10 cellular contexts compared by ENCODE assay signal in genomic region chr17:2634361-2634960, GRCh38. TPM values are rescaled to one million over a fixed set of nuclear protein-coding genes. Genes with fewer than 3 reads are reported as not detected.
DNase-seq lines count a peak whose midpoint lies in the region; ATAC-seq, FAIRE-seq and TF ChIP-seq lines count a peak whose summit lies in the region.
"Had no signal": no experiment of that assay in that cellular context is flagged by ENCODE, and none has a peak within 500 bp of the region (broad histone marks: within the 10 kb centered on the region; RNA-seq: fewer than 3 reads in every experiment).

No MANE protein-coding gene starts in this region.

- H3K36me3 Mint-ChIP-seq in natural killer cell treated with Interleukin-12 subunit alpha and Interleukin-12 subunit beta and Interleukin-15 and Interleukin-18, amount 100 ng/mL, for 72 hours = peaks cover 6% of the 10 kb centered on the region

- H3K9me3 Mint-ChIP-seq in natural killer cell treated with Interleukin-12 subunit alpha and Interleukin-12 subunit beta and Interleukin-15 and Interleukin-18, amount 100 ng/mL, for 72 hours = no peaks in the 10 kb centered on the region

- H3K4me1 ChIP-seq in kidney (ENCODE audit: control insufficient read depth in 1 of 2, insufficient read depth in 1 of 2, low read depth in 1 of 2, low read length in 2 of 2) = peaks cover 0 to 4% of the 10 kb centered on the region in 2 donors

- TF ChIP-seq CTCF in bronchial epithelial cell (IDR thresholded peaks at IDR 0.05; ENCODE audit: insufficient read depth, low read length, severe bottlenecking) (no peak), kidney (IDR thresholded peaks at IDR 0.05; ENCODE audit: borderline replicate concordance, extremely low read depth, insufficient read depth) (no peak)

- H3K4me3 ChIP-seq in bronchial epithelial cell (ENCODE audit: low read depth, low read length) (no peak overlapping the region), kidney (ENCODE audit: low read length in 2 of 2) (no peak overlapping the region)

- no peak overlapping the region for H3K9ac ChIP-seq in kidney (ENCODE audit: low read length in 2 of 2)

- intact Hi-C loops in kidney (cut with DNase I) = no loop called here

- FAIRE-seq in bronchial epithelial cell (lab: Jason Lieb, UNC) = no peak
- no peak for FAIRE-seq in kidney (lab: Jason Lieb, UNC)

- no peak for ATAC-seq in natural killer cell treated with Interleukin-12 subunit alpha and Interleukin-12 subunit beta and Interleukin-15 and Interleukin-18, amount 100 ng/mL, for 72 hours
- ATAC-seq in GM21515 (IDR thresholded peaks at IDR 0.05; ENCODE audit: unreplicated experiment) (no peak), GM18868 (IDR thresholded peaks at IDR 0.05; ENCODE audit: unreplicated experiment) (no peak)

- no peak overlapping the region for H3K27ac ChIP-seq in kidney (ENCODE audit: low read depth in 2 of 2, low read length in 2 of 2)
- H3K27ac ChIP-seq: neutrophil had no signal

- H3K9me3 ChIP-seq in kidney (ENCODE audit: control insufficient read depth in 1 of 2, low read length in 2 of 2) = no peaks in the 10 kb centered on the region
- H3K9me3 ChIP-seq: neutrophil had no signal

- peak overlapping the region; percentile 24 to 50 for H3K27ac Mint-ChIP-seq in natural killer cell treated with Interleukin-12 subunit alpha and Interleukin-12 subunit beta and Interleukin-15 and Interleukin-18, amount 100 ng/mL, for 72 hours

- H3K4me3 Mint-ChIP-seq in natural killer cell treated with Interleukin-12 subunit alpha and Interleukin-12 subunit beta and Interleukin-15 and Interleukin-18, amount 100 ng/mL, for 72 hours = peak overlapping the region; percentile 2

- H3K27me3 Mint-ChIP-seq in natural killer cell treated with Interleukin-12 subunit alpha and Interleukin-12 subunit beta and Interleukin-15 and Interleukin-18, amount 100 ng/mL, for 72 hours = no peaks in the 10 kb centered on the region

- DNase-seq in Daoy (ENCODE audit: low read depth) = peak; percentile 87
- DNase-seq in M059J (ENCODE audit: low read depth) = peak; percentile 91
- DNase-seq in bronchial epithelial cell (ENCODE audit: low read depth) = peak; percentile 92
- DNase-seq in natural killer cell treated with Interleukin-12 subunit alpha and Interleukin-12 subunit beta and Interleukin-15 and Interleukin-18, amount 100 ng/mL, for 72 hours (ENCODE audit: low spot score) = no peak
- no peak for DNase-seq in GM03348 (ENCODE audit: low spot score)
- no peak for DNase-seq in kidney
- DNase-seq: NCI-H2029 had no signal

- H3K4me1 Mint-ChIP-seq in natural killer cell treated with Interleukin-12 subunit alpha and Interleukin-12 subunit beta and Interleukin-15 and Interleukin-18, amount 100 ng/mL, for 72 hours (ENCODE audit: low read depth in 2 of 2) = peaks cover 49 to 52% of the 10 kb centered on the region in 2 donors

- H3K36me3 ChIP-seq in bronchial epithelial cell (ENCODE audit: control insufficient read depth, insufficient read depth, low read length) = peaks cover 1% of the 10 kb centered on the region
- no peaks in the 10 kb centered on the region for H3K36me3 ChIP-seq in kidney (ENCODE audit: control insufficient read depth in 1 of 2, insufficient read depth in 2 of 2, low read length in 2 of 2)

- H3K27me3 ChIP-seq in bronchial epithelial cell (ENCODE audit: control insufficient read depth, insufficient read depth, low read length) = no peaks in the 10 kb centered on the region
- H3K27me3 ChIP-seq: neutrophil had no signal

RNA-seq across cellular contexts. Expression of gene PAFAH1B1, which starts 41.0 kb away (rescaled TPM):
- total RNA-seq in Daoy (2014; rRNA removed; shearing (Covaris generic)) = 127 and 128 TPM in 2 replicates
- total RNA-seq in M059J (2014; rRNA removed; shearing (Covaris generic)) = 70.9 and 109 TPM in 2 replicates
- total RNA-seq in bronchial epithelial cell (109 and 131 TPM in 2 replicates), kidney (125 TPM)
- 100 to 1,000 TPM; 192 to 217 TPM for total RNA-seq in natural killer cell treated with Interleukin-12 subunit alpha and Interleukin-12 subunit beta and Interleukin-15 and Interleukin-18, amount 100 ng/mL, for 72 hours
- 46.7 TPM for polyA plus RNA-seq in kidney (ENCODE audit: insufficient read depth, low read depth, low replicate concordance)

Comparison
In these comparisons a context has a peak if more than half of its experiments do, and no peak if none do; other contexts are left out.
1. DNase-seq: peak in Daoy (single experiment), M059J (single experiment) and bronchial epithelial cell (single experiment); none in natural killer cell treated with Interleukin-12 subunit alpha and Interleukin-12 subunit beta and Interleukin-15 and Interleukin-18, amount 100 ng/mL, for 72 hours (single experiment), GM03348 (single experiment) and kidney (single experiment).